ENCODE assay signal across 8 cellular contexts in the genomic region with DNA sequence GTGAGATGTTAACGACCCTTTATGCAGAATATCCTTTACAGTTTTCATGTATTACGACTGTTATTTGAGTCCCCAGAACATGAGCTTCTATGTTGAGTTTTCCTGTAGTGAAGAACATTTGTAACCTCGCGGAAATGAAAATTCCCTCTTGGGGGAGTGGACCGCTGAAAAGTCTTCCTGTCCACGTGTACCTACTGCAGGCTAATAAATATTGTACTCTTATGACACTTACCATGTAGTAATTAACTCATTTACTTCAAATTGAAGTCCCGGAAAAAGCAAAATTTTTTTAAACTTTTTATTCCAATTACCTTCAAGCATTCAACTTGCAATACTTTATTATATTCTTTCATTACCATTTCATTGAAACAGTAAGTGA. TPM values are rescaled to one million over a fixed set of nuclear protein-coding genes. Genes with fewer than 3 reads are reported as not detected.
DNase-seq lines count a peak whose midpoint lies in the region; ATAC-seq and TF ChIP-seq lines count a peak whose summit lies in the region.

No MANE protein-coding gene starts in this region.

- H3K36me3 ChIP-seq in GM06990 (ENCODE audit: control insufficient read depth, insufficient read depth, low read length) (no peaks in the 10 kb centered on the region), esophagus muscularis mucosa (no peaks in the 10 kb centered on the region), rectal smooth muscle tissue (ENCODE audit: control insufficient read depth, insufficient read depth, low read length) (no peaks in the 10 kb centered on the region)

- 11% methylated on average over 7 of the region's 7 CpGs for WGBS in esophagus muscularis mucosa

- H3K27me3 ChIP-seq in GM06990 (replicated peaks; ENCODE audit: control insufficient read depth, insufficient read depth, low read length) = no peaks in the 10 kb centered on the region
- H3K27me3 ChIP-seq in esophagus muscularis mucosa = no peaks in the 10 kb centered on the region
- H3K27me3 ChIP-seq in rectal smooth muscle tissue (ENCODE audit: control insufficient read depth, insufficient read depth, low read length) = no peaks in the 10 kb centered on the region

- no peak for DNase-seq in GM06990 (ENCODE audit: extremely low read depth, insufficient read length)
- peak; percentile 47 for DNase-seq in RKO (ENCODE audit: low spot score)
- DNase-seq in esophagus muscularis mucosa (ENCODE audit: extremely low spot score) = no peak
- DNase-seq in NCI-H2171 (lab: John Stamatoyannopoulos, UW) = no peak
- no peak for DNase-seq in NCI-H146 (lab: John Stamatoyannopoulos, UW)
- DNase-seq in G401 (ENCODE audit: low spot score) = no peak

- no peak overlapping the region for H3K9ac ChIP-seq in rectal smooth muscle tissue (ENCODE audit: low read length)

- TF ChIP-seq CTCF in GM06990 (IDR thresholded peaks at IDR 0.05; ENCODE audit: insufficient read depth, low read length, poor library complexity, severe bottlenecking) = no peak
- TF ChIP-seq CTCF in esophagus muscularis mucosa (IDR thresholded peaks at IDR 0.05) = no peak

- no peaks in the 10 kb centered on the region for H3K9me3 ChIP-seq in esophagus muscularis mucosa

- TF ChIP-seq POLR2A in esophagus muscularis mucosa (IDR thresholded peaks at IDR 0.05; ENCODE audit: low read depth) = no peak

- H3K27ac ChIP-seq in esophagus muscularis mucosa (replicated peaks in 1 of 4) (peak overlapping the region in 1 of 4 donors; percentile 85), rectal smooth muscle tissue (ENCODE audit: low read depth, low read length) (no peak overlapping the region)

- intact Hi-C loops in esophagus muscularis mucosa (cut with DNase I) = no loop called here

- no peak for ATAC-seq in HG03457 (IDR thresholded peaks at IDR 0.05; ENCODE audit: unreplicated experiment)

- H3K4me1 ChIP-seq in esophagus muscularis mucosa (peaks cover 29 to 56% (median 44%) of the 10 kb centered on the region in 4 donors), rectal smooth muscle tissue (ENCODE audit: control insufficient read depth, insufficient read depth, low read length) (peaks cover 17% of the 10 kb centered on the region)

- H3K4me3 ChIP-seq in GM06990 (replicated peaks; ENCODE audit: low read depth, low read length) (peak overlapping the region; percentile 86), esophagus muscularis mucosa (peak overlapping the region; percentile 74 to 93 (median 84)), rectal smooth muscle tissue (ENCODE audit: low read length) (peak overlapping the region; percentile 94)

- TF ChIP-seq EP300 in esophagus muscularis mucosa (IDR thresholded peaks at IDR 0.05) = no peak

- in situ Hi-C loops in G401 (cut with HindIII; ENCODE audit: low sequenced_read_pairs) = no loop called here

RNA-seq across cellular contexts. Expression of gene ERLEC1, which starts 1.1 kb away (rescaled TPM):
- 10 to 100 TPM; 54.8 to 81.9 (median 61.1) TPM for total RNA-seq in esophagus muscularis mucosa
- 15.2 and 17.3 TPM in 2 replicates for total RNA-seq in G401 (2014; rRNA removed; shearing (Covaris generic))

RNA-seq across cellular contexts. Expression of gene ASB3, which starts 1.1 kb away (rescaled TPM):
- 10 to 100 TPM in 3 of 4 donors, 1 to 10 TPM in 1; 10.0 to 15.0 (median 13.2) TPM for total RNA-seq in esophagus muscularis mucosa
- 39.3 and 42.3 TPM in 2 replicates for total RNA-seq in G401 (2014; rRNA removed; shearing (Covaris generic))

RNA-seq across cellular contexts. Expression of gene CHAC2, which starts 20.3 kb away (rescaled TPM):
- 1 to 10 TPM; 1.2 to 2.2 (median 2.0) TPM for total RNA-seq in esophagus muscularis mucosa
- 12.6 and 15.7 TPM in 2 replicates for total RNA-seq in G401 (2014; rRNA removed; shearing (Covaris generic))
